Comparison of ENCODE assay signal across 17 cellular contexts in the genomic region with DNA sequence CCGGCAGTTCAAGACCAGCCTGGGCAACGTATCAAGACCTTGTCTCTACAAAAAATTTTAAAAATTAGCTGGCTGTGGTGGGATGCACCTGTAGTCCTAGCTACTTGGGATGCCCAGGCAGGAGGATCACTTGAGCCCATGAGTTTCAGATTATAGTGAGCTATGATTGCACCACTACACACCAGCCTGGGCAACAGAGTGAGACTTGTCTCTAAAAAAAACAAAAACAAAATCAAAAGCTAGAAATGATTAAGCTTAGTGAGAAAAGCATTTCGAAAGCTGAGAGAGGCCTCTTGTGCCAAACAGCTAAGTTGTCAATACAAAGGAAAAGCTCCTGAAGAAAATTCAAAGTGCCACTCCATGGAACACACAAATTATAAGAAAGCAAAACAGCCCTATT. TPM values are rescaled to one million over a fixed set of nuclear protein-coding genes. Genes with fewer than 3 reads are reported as not detected.
"Had no signal": no experiment of that assay in that cellular context is flagged by ENCODE, and none has a peak within 500 bp of the region (broad histone marks: within the 10 kb centered on the region; RNA-seq: fewer than 3 reads in every experiment).

No MANE protein-coding gene starts in this region.

- H3K4me3 Mint-ChIP-seq: activated CD4-positive, alpha-beta T cell treated with anti-CD3 and anti-CD28 coated beads, Interleukin-2, amount 10 ng/mL, durations not matched to agents 7 days and 5 days; activated T-cell treated with anti-CD3 and anti-CD28 coated beads, Interleukin-2, amount 50 U/mL, for 4 hours; neural crest cell; stimulated activated effector memory CD8-positive, alpha-beta T cell treated with anti-CD3 and anti-CD28 coated beads, Interleukin-12 subunit alpha, Interleukin-12 subunit beta, amount 100 ng/mL, for 72 hours had no signal

- H3K27ac Mint-ChIP-seq: activated CD4-positive, alpha-beta T cell treated with anti-CD3 and anti-CD28 coated beads, Interleukin-2, amount 10 ng/mL, durations not matched to agents 7 days and 5 days; stimulated activated effector memory CD8-positive, alpha-beta T cell treated with anti-CD3 and anti-CD28 coated beads, Interleukin-12 subunit alpha, Interleukin-12 subunit beta, amount 100 ng/mL, for 72 hours had no signal

- H3K9me3 ChIP-seq: ascending aorta, esophagus squamous epithelium, stomach, upper lobe of left lung had no signal

- H3K27ac ChIP-seq: ascending aorta, esophagus squamous epithelium, stomach had no signal

- H3K27me3 ChIP-seq: ascending aorta, esophagus squamous epithelium, stomach, upper lobe of left lung had no signal

- ATAC-seq: activated T-cell treated with anti-CD3 and anti-CD28 coated beads, Interleukin-2, amount 50 U/mL, for 4 hours; sciatic nerve; stimulated activated effector memory CD8-positive, alpha-beta T cell treated with anti-CD3 and anti-CD28 coated beads, Interleukin-12 subunit alpha, Interleukin-12 subunit beta, amount 100 ng/mL, for 72 hours had no signal

- H3K36me3 ChIP-seq: ascending aorta, esophagus squamous epithelium, stomach, upper lobe of left lung had no signal

- H3K36me3 Mint-ChIP-seq: stimulated activated effector memory CD8-positive, alpha-beta T cell treated with anti-CD3 and anti-CD28 coated beads, Interleukin-12 subunit alpha, Interleukin-12 subunit beta, amount 100 ng/mL, for 72 hours had no signal

- H3K4me3 ChIP-seq: ascending aorta, esophagus squamous epithelium, lung, stomach, upper lobe of left lung had no signal

- H3K9me3 Mint-ChIP-seq: activated CD4-positive, alpha-beta T cell treated with anti-CD3 and anti-CD28 coated beads, Interleukin-2, amount 10 ng/mL, durations not matched to agents 7 days and 5 days; activated T-cell treated with anti-CD3 and anti-CD28 coated beads, Interleukin-2, amount 50 U/mL, for 4 hours; neural crest cell; stimulated activated effector memory CD8-positive, alpha-beta T cell treated with anti-CD3 and anti-CD28 coated beads, Interleukin-12 subunit alpha, Interleukin-12 subunit beta, amount 100 ng/mL, for 72 hours had no signal

- H3K4me1 ChIP-seq: ascending aorta had no signal

- DNase-seq: activated CD4-positive, alpha-beta T cell treated with anti-CD3 and anti-CD28 coated beads, Interleukin-2, amount 10 ng/mL, durations not matched to agents 7 days and 5 days; activated CD8-positive, alpha-beta memory T cell treated with anti-CD3 and anti-CD28 coated beads, Interleukin-2, amount 50 U/mL, for 4 hours; activated effector memory CD4-positive, alpha-beta T cell treated with anti-CD3 and anti-CD28 coated beads, Interleukin-2, amount 50 U/mL, for 16 hours; activated naive CD4-positive, alpha-beta T cell treated with anti-CD3 and anti-CD28 coated beads, Interleukin-2, amount 50 U/mL, for 16 hours; activated T-cell treated with anti-CD3 and anti-CD28 coated beads, Interleukin-2, amount 50 U/mL, for 4 hours; cerebellar nuclear complex; effector CD4-positive, alpha-beta T cell; esophagus squamous epithelium; midbrain; stimulated activated CD4-positive, alpha-beta T cell treated with anti-CD3 and anti-CD28 coated beads, Interleukin-4, amount 100 ng/mL, for 24 hours; stomach had no signal

RNA-seq across cellular contexts. Expression of a gene that starts 4.8 kb away (rescaled TPM):
- total RNA-seq: ascending aorta had no signal
